8 cellular contexts compared by ENCODE assay signal in genomic region chr1:16163882-16164820, GRCh38. TPM values are rescaled to one million over a fixed set of nuclear protein-coding genes. Genes with fewer than 3 reads are reported as not detected.
A peak's percentile ranks its signal among the peaks of the same experiment; 100 is the strongest.
DNase-seq lines count a peak whose midpoint lies in the region; ATAC-seq lines count a peak whose summit lies in the region.

No MANE protein-coding gene starts in this region.

- no peak overlapping the region for H2BK120ac ChIP-seq in neuronal stem cell (ENCODE audit: low read depth, low read length)

- peak; percentile 39 for DNase-seq in activated CD4-positive, alpha-beta T cell treated with anti-CD3 and anti-CD28 coated beads for 48 hours
- DNase-seq in activated CD4-positive, alpha-beta T cell treated with anti-CD3 and anti-CD28 coated beads, Interleukin-2, amount 50 U/mL, for 48 hours: no peak
- DNase-seq in NCI-H226 (peak; percentile 81), neuronal stem cell (ENCODE audit: low spot score) (no peak), NCI-H1048 (lab: John Stamatoyannopoulos, UW) (no peak), superior temporal gyrus (ENCODE audit: extremely low spot score) (no peak)
- DNase-seq in central memory CD8-positive, alpha-beta T cell (ENCODE audit: low spot score in 2 of 2): no peak

- H3K4me3 Mint-ChIP-seq in central memory CD8-positive, alpha-beta T cell: peak overlapping the region; percentile 23

- H3K9me3 ChIP-seq in neuronal stem cell (replicated peaks in 1 of 2; ENCODE audit: control insufficient read depth in 2 of 2, insufficient read depth in 1 of 2, low read depth in 1 of 2, low read length in 2 of 2): no peaks in the 10 kb centered on the region

- no peaks in the 10 kb centered on the region for H3K9me3 Mint-ChIP-seq in central memory CD8-positive, alpha-beta T cell

- no peak overlapping the region for H3K4me2 ChIP-seq in neuronal stem cell (ENCODE audit: insufficient read depth, low read length, poor library complexity, severe bottlenecking)

- H3K27ac ChIP-seq in neuronal stem cell (replicated peaks; ENCODE audit: low read length): peak overlapping the region; percentile 26

- H3K4ac ChIP-seq in neuronal stem cell (ENCODE audit: low read length): no peak overlapping the region

- whole genome bisulfite sequencing in neuronal stem cell (ENCODE audit: extremely low coverage in 2 of 2, insufficient read length in 2 of 2, insufficient replicate concordance in 1 of 2), 2 donors: no CpG with 5 or more reads among the region's 16 CpGs

- no peaks in the 10 kb centered on the region for H3K27me3 ChIP-seq in neuronal stem cell (ENCODE audit: control insufficient read depth in 3 of 3, insufficient read depth in 3 of 3, low read depth in 1 of 3, low read length in 3 of 3)

- no peak overlapping the region for H2BK5ac ChIP-seq in neuronal stem cell (ENCODE audit: low read length)

- peaks cover 52% of the 10 kb centered on the region for H3K4me1 Mint-ChIP-seq in central memory CD8-positive, alpha-beta T cell

- H3K23ac ChIP-seq in neuronal stem cell (ENCODE audit: low read depth, low read length, poor library complexity): no peak overlapping the region

- no peak overlapping the region for H2BK12ac ChIP-seq in neuronal stem cell (ENCODE audit: low read length)

- no peak overlapping the region for H3K9ac ChIP-seq in neuronal stem cell (ENCODE audit: low read depth, low read length, poor library complexity)

- no peak overlapping the region for H3K18ac ChIP-seq in neuronal stem cell (ENCODE audit: low read length)

- no peak for ATAC-seq in central memory CD8-positive, alpha-beta T cell (replicated peaks; ENCODE audit: extremely low read depth, poor library complexity, severe bottlenecking)
- no peak for ATAC-seq in GM19324 (IDR thresholded peaks at IDR 0.05; ENCODE audit: low FRiP score, unreplicated experiment)

- peak overlapping the region; percentile 69 for H3K27ac Mint-ChIP-seq in central memory CD8-positive, alpha-beta T cell (ENCODE audit: low read depth)

- no peaks in the 10 kb centered on the region for H3K79me1 ChIP-seq in neuronal stem cell (ENCODE audit: low read depth, low read length)

- H2AK5ac ChIP-seq in neuronal stem cell (ENCODE audit: low read depth, low read length): no peak overlapping the region

- H4K91ac ChIP-seq in neuronal stem cell (ENCODE audit: low read depth, low read length, poor library complexity): no peak overlapping the region

- peaks cover 7% of the 10 kb centered on the region for H3K36me3 Mint-ChIP-seq in central memory CD8-positive, alpha-beta T cell (ENCODE audit: insufficient read depth)

- no peak overlapping the region for H3K14ac ChIP-seq in neuronal stem cell (ENCODE audit: low read length)

- no peak overlapping the region for H4K8ac ChIP-seq in neuronal stem cell (ENCODE audit: low read depth, low read length)

- H2AFZ ChIP-seq in neuronal stem cell (ENCODE audit: low read length): peak overlapping the region; percentile 61

- no peak overlapping the region for H3K4me3 ChIP-seq in neuronal stem cell (ENCODE audit: low read length in 2 of 2)

- H3K36me3 ChIP-seq in neuronal stem cell (replicated peaks in 1 of 2; ENCODE audit: control insufficient read depth in 2 of 2, insufficient read depth in 2 of 2, low read length in 2 of 2): no peaks in the 10 kb centered on the region

- H3K4me1 ChIP-seq in neuronal stem cell (ENCODE audit: control insufficient read depth in 2 of 2, insufficient read depth in 1 of 2, low read depth in 1 of 2, low read length in 2 of 2): peaks cover 20 to 27% of the 10 kb centered on the region in 2 donors

- H2BK15ac ChIP-seq in neuronal stem cell (ENCODE audit: low read length): no peak overlapping the region

- no peaks in the 10 kb centered on the region for H3K27me3 Mint-ChIP-seq in central memory CD8-positive, alpha-beta T cell

RNA-seq across cellular contexts. Expression of gene EPHA2, which starts 8.3 kb away (rescaled TPM):
- 74.6 TPM for polyA plus RNA-seq in neuronal stem cell (2013, experiment 1 of 2)
- polyA plus RNA-seq in neuronal stem cell (2013, experiment 2 of 2): 73.7 TPM

RNA-seq across cellular contexts. Expression of gene ARHGEF19, which starts 48.3 kb away (rescaled TPM):
- polyA plus RNA-seq in neuronal stem cell (2013, experiment 1 of 2): 14.7 TPM
- polyA plus RNA-seq in neuronal stem cell (2013, experiment 2 of 2): 14.8 TPM

Comparison
In these comparisons a context has a peak if more than half of its experiments do, and no peak if none do; other contexts are left out.
1. DNase-seq: peak in activated CD4-positive, alpha-beta T cell treated with anti-CD3 and anti-CD28 coated beads for 48 hours (single experiment) and NCI-H226 (single experiment); none in activated CD4-positive, alpha-beta T cell treated with anti-CD3 and anti-CD28 coated beads, Interleukin-2, amount 50 U/mL, for 48 hours (0 of 2), central memory CD8-positive, alpha-beta T cell (0 of 2), neuronal stem cell (single experiment), NCI-H1048 (single experiment) and superior temporal gyrus (single experiment).